22 cellular contexts compared by ENCODE assay signal in genomic region chr19:31943778-31944177, GRCh38.
"Had no signal": no experiment of that assay in that cellular context is flagged by ENCODE, and none has a peak within 500 bp of the region (broad histone marks: within the 10 kb centered on the region; RNA-seq: fewer than 3 reads in every experiment).

No MANE protein-coding gene starts in this region.

- H3K4me1 ChIP-seq: esophagus squamous epithelium, gastrocnemius medialis, left lung, lower lobe of right lung had no signal

- H3K4me3 ChIP-seq: coronary artery, dorsolateral prefrontal cortex, esophagus squamous epithelium, gastrocnemius medialis, heart right ventricle, left lung, lower lobe of right lung had no signal

- H3K27me3 ChIP-seq: esophagus squamous epithelium, gastrocnemius medialis, left lung had no signal

- FAIRE-seq: colon, endothelial cell of umbilical vein, islet of Langerhans, keratinocyte had no signal

- ATAC-seq: gastrocnemius medialis, heart right ventricle, left cardiac atrium, left lung, lower lobe of right lung had no signal

- H3K36me3 ChIP-seq: esophagus squamous epithelium, gastrocnemius medialis, heart right ventricle, left lung, lower lobe of right lung had no signal

- H3K9me3 ChIP-seq: gastrocnemius medialis, heart right ventricle, left lung, lower lobe of right lung had no signal

- H3K27ac ChIP-seq: coronary artery, dorsolateral prefrontal cortex, esophagus squamous epithelium, gastrocnemius medialis, heart right ventricle, left lung, lower lobe of right lung had no signal

- DNase-seq: dermis blood vessel endothelial cell; dorsolateral prefrontal cortex; effector CD4-positive, alpha-beta T cell; effector memory CD4-positive, alpha-beta T cell; esophagus squamous epithelium; foreskin fibroblast; foreskin melanocyte; gastrocnemius medialis; head of caudate nucleus; heart right ventricle; hippocampal formation; left cardiac atrium; left lung; left ventricle myocardium superior; lower lobe of right lung; mesenchymal stem cell; midbrain had no signal
